9 cellular contexts compared by ENCODE assay signal in the genomic region with DNA sequence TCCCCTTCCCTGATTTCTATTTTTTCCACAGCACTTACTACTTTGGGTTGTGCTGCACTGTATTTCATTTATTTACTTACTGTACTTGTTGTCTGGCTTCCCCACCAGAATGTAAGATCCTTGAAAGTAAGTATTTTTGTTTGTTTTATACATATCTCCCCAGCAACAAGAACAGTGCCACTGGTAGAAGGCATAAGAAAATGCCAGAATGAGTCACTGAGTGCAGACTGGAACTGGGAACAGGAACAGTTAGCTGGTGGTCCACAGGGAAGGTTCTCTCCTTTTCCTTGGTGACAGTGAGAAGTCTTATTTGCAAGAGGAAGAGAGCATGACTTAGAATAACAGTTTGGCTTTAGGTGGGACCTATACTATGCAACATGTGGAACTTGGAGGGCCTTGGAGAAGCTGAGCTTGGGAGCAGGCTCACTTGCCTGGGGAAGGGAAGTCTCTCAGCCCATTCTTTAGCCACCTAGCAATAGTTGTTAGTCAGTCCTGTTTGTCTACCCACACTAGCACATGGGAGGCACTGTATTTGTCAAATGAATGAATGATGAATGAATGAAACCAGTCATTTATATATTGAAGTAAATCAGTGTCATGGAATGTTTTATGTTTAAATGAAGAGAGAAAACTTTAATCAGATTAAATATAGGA.
DNase-seq lines count a peak whose midpoint lies in the region; ATAC-seq, FAIRE-seq and TF ChIP-seq lines count a peak whose summit lies in the region.
"Had no signal": no experiment of that assay in that cellular context is flagged by ENCODE, and none has a peak within 500 bp of the region (broad histone marks: within the 10 kb centered on the region; RNA-seq: fewer than 3 reads in every experiment).

No MANE protein-coding gene starts in this region.

- H3K79me2 ChIP-seq in keratinocyte (ENCODE audit: control insufficient read depth, insufficient read depth, low read length), result no peaks in the 10 kb centered on the region

- CTCF ChIA-PET in Panc1 (lab: Charles Lee), result no interaction called here

- intact Hi-C loops in Panc1 (cut with micrococcal nuclease; ENCODE audit: unreplicated experiment), result no loop called here

- TF ChIP-seq CTCF in GM12865 (IDR thresholded peaks at IDR 0.05; ENCODE audit: insufficient read depth, low read depth, low read length, missing control alignments), result no peak
- TF ChIP-seq CTCF in Panc1 (IDR thresholded peaks at IDR 0.05), result no peak
- no peak for TF ChIP-seq CTCF in keratinocyte (optimal IDR thresholded peaks at IDR 0.05 in 1 of 3, IDR thresholded peaks at IDR 0.05 in 1 of 3, conservative IDR thresholded peaks at IDR 0.05 in 1 of 3; ENCODE audit: extremely low read depth in 1 of 3, insufficient read depth in 2 of 3, low read length in 3 of 3)

- no peaks in the 10 kb centered on the region for H4K20me1 ChIP-seq in keratinocyte (ENCODE audit: control insufficient read depth, extremely low read depth, insufficient read depth, low read length)

- H3K36me3 ChIP-seq in Panc1 (ENCODE audit: control insufficient read depth, insufficient read depth, low read length), result no peaks in the 10 kb centered on the region
- H3K36me3 ChIP-seq in keratinocyte (ENCODE audit: control insufficient read depth in 2 of 2, extremely low read depth in 1 of 2, insufficient read depth in 2 of 2, low read length in 2 of 2), result no peaks in the 10 kb centered on the region
- H3K36me3 ChIP-seq: lower lobe of right lung had no signal

- no peak overlapping the region for H3K9ac ChIP-seq in keratinocyte (ENCODE audit: control insufficient read depth, extremely low read depth, insufficient read depth, low read length)

- no TSS peak for BruUV-seq in Panc1 (replicated peaks; lab: Mats Ljungman, UMichigan)

- dilution Hi-C loops in keratinocyte (cut with MboI; ENCODE audit: extremely low pct_ligation_motif_present, low sequenced_read_pairs), result no loop called here

- no peaks in the 10 kb centered on the region for H3K4me1 ChIP-seq in Panc1 (ENCODE audit: control insufficient read depth, insufficient read depth, low read length)
- H3K4me1 ChIP-seq in keratinocyte (ENCODE audit: control insufficient read depth, extremely low read depth, insufficient read depth, low read length), result peaks cover 35% of the 10 kb centered on the region
- H3K4me1 ChIP-seq: lower lobe of right lung had no signal

- FAIRE-seq in keratinocyte (lab: Jason Lieb, UNC), result peak; percentile 71

- DNase-seq in GM12865 (ENCODE audit: low read depth), result peak; percentile 19
- DNase-seq in Panc1 (ENCODE audit: low read depth, low spot score), result no peak
- peak; percentile 17 for DNase-seq in keratinocyte (ENCODE audit: low read depth, low spot score)
- no peak for DNase-seq in SK-N-DZ (ENCODE audit: low spot score)
- DNase-seq in D341Med (ENCODE audit: low spot score), result no peak
- DNase-seq: lower lobe of right lung had no signal

- H3K27ac ChIP-seq in Panc1 (ENCODE audit: low read length), result no peak overlapping the region
- H3K27ac ChIP-seq in keratinocyte (ENCODE audit: control insufficient read depth, insufficient read depth, low read length), result peak overlapping the region; percentile 50
- H3K27ac ChIP-seq: lower lobe of right lung had no signal

- POLR2A ChIA-PET in Panc1 (lab: Charles Lee), result no interaction called here

- H3K9me3 ChIP-seq in Panc1 (ENCODE audit: control insufficient read depth, insufficient read depth, low read depth, low read length), result peaks cover 3% of the 10 kb centered on the region; the same call in 1 of the 2 replicates
- no peaks in the 10 kb centered on the region for H3K9me3 ChIP-seq in keratinocyte (ENCODE audit: control insufficient read depth, low read depth, low read length)
- H3K9me3 ChIP-seq: lower lobe of right lung had no signal

- in situ Hi-C loops in Panc1 (cut with HindIII; ENCODE audit: low pct_unique_long_range_greater_than_20kb, low sequenced_read_pairs), result no loop called here

- no peaks in the 10 kb centered on the region for H3K9me1 ChIP-seq in keratinocyte (ENCODE audit: control insufficient read depth, extremely low read depth, insufficient read depth, low read length)

- H3K27me3 ChIP-seq in Panc1 (ENCODE audit: control insufficient read depth, insufficient read depth, low read length) (no peaks in the 10 kb centered on the region), keratinocyte (ENCODE audit: control insufficient read depth, extremely low read depth, insufficient read depth, low read length) (no peaks in the 10 kb centered on the region)

- no peak overlapping the region for H2AFZ ChIP-seq in keratinocyte (ENCODE audit: control insufficient read depth, low read length)

- H3K4me2 ChIP-seq in keratinocyte (ENCODE audit: control insufficient read depth, extremely low read depth, insufficient read depth, low read depth, low read length), result peak overlapping the region; percentile 23

- H3K4me3 ChIP-seq in GM12865 (ENCODE audit: low read depth, low read length) (no peak overlapping the region), Panc1 (ENCODE audit: low read depth in 2 of 2, low read length in 2 of 2) (no peak overlapping the region), keratinocyte (ENCODE audit: control insufficient read depth in 2 of 3, extremely low read depth in 1 of 3, insufficient read depth in 2 of 3, low read depth in 1 of 3, low read length in 3 of 3) (no peak overlapping the region)
- H3K4me3 ChIP-seq: lower lobe of right lung had no signal

- peak; percentile 57 for ATAC-seq in GM21717 (IDR thresholded peaks at IDR 0.05; ENCODE audit: unreplicated experiment)
- ATAC-seq in Panc1, result peak; percentile 83
- ATAC-seq in HG02840 (IDR thresholded peaks at IDR 0.05; ENCODE audit: low FRiP score, unreplicated experiment), result no peak
- ATAC-seq in HG03196 (IDR thresholded peaks at IDR 0.05; ENCODE audit: unreplicated experiment), result no peak
- ATAC-seq: lower lobe of right lung had no signal

Comparison
In these comparisons a context has a peak if more than half of its experiments do, and no peak if none do; other contexts are left out.
1. DNase-seq: peak in GM12865 (single experiment) and keratinocyte (single experiment); none in Panc1 (single experiment), SK-N-DZ (single experiment) and D341Med (single experiment).
2. ATAC-seq: peak in GM21717 (single experiment) and Panc1 (single experiment); none in HG02840 (single experiment) and HG03196 (single experiment).